Comparison of ENCODE assay signal across 10 cellular contexts in genomic region chr2:159557437-159558034, GRCh38. TPM values are rescaled to one million over a fixed set of nuclear protein-coding genes. Genes with fewer than 3 reads are reported as not detected.
DNase-seq lines count a peak whose midpoint lies in the region; ATAC-seq and TF ChIP-seq lines count a peak whose summit lies in the region.
"Had no signal": no experiment of that assay in that cellular context is flagged by ENCODE, and none has a peak within 500 bp of the region (broad histone marks: within the 10 kb centered on the region; RNA-seq: fewer than 3 reads in every experiment).

No MANE protein-coding gene starts in this region.

- H3K4me3 ChIP-seq in Karpas-422 (ENCODE audit: low read length) (no peak overlapping the region), cardiac fibroblast (replicated peaks in 1 of 2; ENCODE audit: low read depth in 2 of 2, low read length in 2 of 2) (no peak overlapping the region), right lobe of liver (no peak overlapping the region)

- POLR2A ChIA-PET in activated CD4-positive, alpha-beta memory T cell treated with anti-CD3 and anti-CD28 coated beads for 36 hours (lab: Charles Lee), result interaction anchor here (0.6 kb wide), 1 partner anchor 9 kb away, joined by 3 read pairs; no protein-coding TSS in a partner anchor

- 64% methylated on average over 5 of the region's 5 CpGs for WGBS in right lobe of liver (ENCODE audit: insufficient coverage, low coverage, low lambda C conversion rate, missing lambda C conversion rate)

- H3K9ac ChIP-seq in Karpas-422 (ENCODE audit: low read length), result no peak overlapping the region

- H3K4me1 Mint-ChIP-seq in activated CD4-positive, alpha-beta memory T cell treated with anti-CD3 and anti-CD28 coated beads for 36 hours (ENCODE audit: low read depth), result no peaks in the 10 kb centered on the region

- ATAC-seq in right lobe of liver, result peak; percentile 63 to 77 (median 72)

- no peaks in the 10 kb centered on the region for H3K79me2 ChIP-seq in Karpas-422 (ENCODE audit: low read length)

- TF ChIP-seq CTCF in cardiac fibroblast (IDR thresholded peaks at IDR 0.05; ENCODE audit: low read depth, low read length), result peak; percentile 28
- peak in 3 of 4 donors; percentile 31 to 42 (median 41) for TF ChIP-seq CTCF in right lobe of liver (IDR thresholded peaks at IDR 0.05)

- CTCF ChIA-PET in activated CD4-positive, alpha-beta memory T cell treated with anti-CD3 and anti-CD28 coated beads for 36 hours (lab: Charles Lee), result no interaction called here

- no peaks in the 10 kb centered on the region for H3K9me2 ChIP-seq in Karpas-422 (replicated peaks; ENCODE audit: insufficient read depth, low read length)

- no peak overlapping the region for H3K4me2 ChIP-seq in Karpas-422 (ENCODE audit: low read depth, low read length, poor library complexity, severe bottlenecking)

- H3K36me3 Mint-ChIP-seq in activated CD4-positive, alpha-beta memory T cell treated with anti-CD3 and anti-CD28 coated beads for 36 hours, result no peaks in the 10 kb centered on the region

- H3K9me3 ChIP-seq in Karpas-422 (ENCODE audit: low read length), result no peaks in the 10 kb centered on the region
- H3K9me3 ChIP-seq in right lobe of liver, result no peaks in the 10 kb centered on the region

- DNase-seq in D341Med (ENCODE audit: low spot score) (peak; percentile 33), Karpas-422 (peak; percentile 51), cardiac fibroblast (ENCODE audit: low read depth in 2 of 2) (peak; percentile 33 to 42), right lobe of liver (no peak), putamen (ENCODE audit: low spot score) (no peak), occipital lobe (lab: John Stamatoyannopoulos, UW) (no peak), NCI-H748 treated with DMSO at 0.1 percent for 48 hours (lab: John Stamatoyannopoulos, UW) (no peak)
- DNase-seq in activated CD4-positive, alpha-beta memory T cell treated with anti-CD3 and anti-CD28 coated beads for 36 hours, result no peak
- DNase-seq: activated naive CD4-positive, alpha-beta T cell treated with anti-CD3 and anti-CD28 coated beads for 36 hours; kidney glomerular epithelial cell had no signal

- H3K36me3 ChIP-seq in Karpas-422 (ENCODE audit: insufficient read depth, low read length), result no peaks in the 10 kb centered on the region
- H3K36me3 ChIP-seq in right lobe of liver, result no peaks in the 10 kb centered on the region

- H3K27ac ChIP-seq in Karpas-422 (ENCODE audit: low read length) (no peak overlapping the region), right lobe of liver (no peak overlapping the region)

- H3K9me3 Mint-ChIP-seq in activated CD4-positive, alpha-beta memory T cell treated with anti-CD3 and anti-CD28 coated beads for 36 hours, result no peaks in the 10 kb centered on the region
- H3K9me3 Mint-ChIP-seq: activated naive CD4-positive, alpha-beta T cell treated with anti-CD3 and anti-CD28 coated beads for 36 hours had no signal

- TF ChIP-seq POLR2A in right lobe of liver (IDR thresholded peaks at IDR 0.05), result no peak

- H3K4me1 ChIP-seq in Karpas-422 (ENCODE audit: low read length) (no peaks in the 10 kb centered on the region), right lobe of liver (no peaks in the 10 kb centered on the region)

- H4K20me1 ChIP-seq in Karpas-422 (ENCODE audit: insufficient read depth, low read depth, low read length), result no peaks in the 10 kb centered on the region

- H3K27me3 Mint-ChIP-seq in activated CD4-positive, alpha-beta memory T cell treated with anti-CD3 and anti-CD28 coated beads for 36 hours, result no peaks in the 10 kb centered on the region

- H2AFZ ChIP-seq in Karpas-422 (ENCODE audit: low read length), result no peak overlapping the region

- no peak overlapping the region for H3K4me3 Mint-ChIP-seq in activated CD4-positive, alpha-beta memory T cell treated with anti-CD3 and anti-CD28 coated beads for 36 hours
- H3K4me3 Mint-ChIP-seq: activated naive CD4-positive, alpha-beta T cell treated with anti-CD3 and anti-CD28 coated beads for 36 hours had no signal

- intact Hi-C loops in right lobe of liver (cut with DNase I), result no loop called here
- intact Hi-C loops in activated CD4-positive, alpha-beta memory T cell treated with anti-CD3 and anti-CD28 coated beads for 36 hours (cut with micrococcal nuclease), result no loop called here

- H3K27me3 ChIP-seq in Karpas-422 (ENCODE audit: low read length), result no peaks in the 10 kb centered on the region
- no peaks in the 10 kb centered on the region for H3K27me3 ChIP-seq in right lobe of liver

- no peak overlapping the region for H3K27ac Mint-ChIP-seq in activated CD4-positive, alpha-beta memory T cell treated with anti-CD3 and anti-CD28 coated beads for 36 hours
- H3K27ac Mint-ChIP-seq: activated naive CD4-positive, alpha-beta T cell treated with anti-CD3 and anti-CD28 coated beads for 36 hours had no signal

RNA-seq across cellular contexts. Expression of gene BAZ2B, which starts 58.8 kb away (rescaled TPM):
- 1.1 and 2.2 TPM in 2 replicates for total RNA-seq in Karpas-422 (2014; rRNA removed; shearing (Covaris generic); ENCODE audit: low replicate concordance)
- 10 to 100 TPM; 18.0 to 32.8 (median 24.2) TPM for total RNA-seq in right lobe of liver
- 10 to 100 TPM in 1 of 2 experiments, 1 to 10 TPM in 1; 9.1 to 10.2 TPM for total RNA-seq in activated CD4-positive, alpha-beta memory T cell treated with anti-CD3 and anti-CD28 coated beads for 36 hours
- total RNA-seq in occipital lobe, result 189 TPM

Comparison
In these comparisons a context has a peak if more than half of its experiments do, and no peak if none do; other contexts are left out.
1. DNase-seq: peak in D341Med (single experiment), Karpas-422 (single experiment) and cardiac fibroblast (2 of 2); none in right lobe of liver (0 of 3), activated CD4-positive, alpha-beta memory T cell treated with anti-CD3 and anti-CD28 coated beads for 36 hours (single experiment), putamen (single experiment), occipital lobe (single experiment) and NCI-H748 treated with DMSO at 0.1 percent for 48 hours (single experiment).